In genomic region chr7:92835140-92835850, GRCh38 we compare ENCODE assay signal across 1 cellular context.
TF ChIP-seq lines count a peak whose summit lies in the region.

No MANE protein-coding gene starts in this region.

TF ChIP-seq in HEK293, 187 proteins besides CTCF, POLR2A, EP300 and RAD21 (continued from another document and continues in another):
- TF ChIP-seq ZSCAN4 (tag by site-specific recombination; IDR thresholded peaks at IDR 0.05) (peak; percentile 39; the same call in 1 of the 2 replicates), ZNF600 (tag by site-specific recombination; IDR thresholded peaks at IDR 0.05) (no peak), ZNF148 (tag by site-specific recombination; IDR thresholded peaks at IDR 0.05; ENCODE audit: borderline replicate concordance) (no peak), ZNF10 (tag by site-specific recombination; IDR thresholded peaks at IDR 0.05) (no peak), ZNF112 (tag by site-specific recombination; IDR thresholded peaks at IDR 0.05) (no peak), PATZ1 (tag by site-specific recombination; IDR thresholded peaks at IDR 0.05) (peak; percentile 78), ZNF155 (tag by site-specific recombination; IDR thresholded peaks at IDR 0.05) (no peak), ZXDB (tag by site-specific recombination; IDR thresholded peaks at IDR 0.05) (peak; percentile 40; the same call in 1 of the 2 replicates), ZNF202 (tag by site-specific recombination; IDR thresholded peaks at IDR 0.05; ENCODE audit: borderline replicate concordance) (no peak), SP2 (tag by site-specific recombination; IDR thresholded peaks at IDR 0.05) (peak; percentile 20; the same call in 1 of the 2 replicates), ZNF184 (tag by site-specific recombination; IDR thresholded peaks at IDR 0.05) (no peak), ZNF701 (tag by site-specific recombination; IDR thresholded peaks at IDR 0.05) (no peak), KLF16 (tag by site-specific recombination; IDR thresholded peaks at IDR 0.05) (no peak), GFI1B (tag by site-specific recombination; IDR thresholded peaks at IDR 0.05) (no peak), ZBTB21 (tag by site-specific recombination; IDR thresholded peaks at IDR 0.05) (no peak), TCF7L2 (IDR thresholded peaks at IDR 0.05; ENCODE audit: borderline replicate concordance, low read depth, low read length) (peak; percentile 96), ZNF48 (tag by site-specific recombination; IDR thresholded peaks at IDR 0.05) (no peak), ZNF362 (tag by site-specific recombination; IDR thresholded peaks at IDR 0.05) (peak; percentile 82), ZNF530 (tag by site-specific recombination; IDR thresholded peaks at IDR 0.05; ENCODE audit: low read depth) (no peak), ZFHX2 (tag by site-specific recombination; conservative IDR thresholded peaks at IDR 0.05) (peak; percentile 62), ZNF660 (tag by site-specific recombination; IDR thresholded peaks at IDR 0.05) (no peak), ZNF23 (tag by site-specific recombination; IDR thresholded peaks at IDR 0.05; ENCODE audit: borderline replicate concordance) (no peak), ZNF37A (tag by site-specific recombination; IDR thresholded peaks at IDR 0.05) (no peak), PRDM4 (tag by site-specific recombination; IDR thresholded peaks at IDR 0.05) (no peak), ZBTB1 (tag by site-specific recombination; IDR thresholded peaks at IDR 0.05) (no peak), KLF1 (tag by site-specific recombination; IDR thresholded peaks at IDR 0.05) (no peak), BCL11B (tag by site-specific recombination; IDR thresholded peaks at IDR 0.05; ENCODE audit: low read depth) (no peak), ZNF146 (tag by site-specific recombination; IDR thresholded peaks at IDR 0.05) (no peak), ZBTB17 (tag by site-specific recombination; IDR thresholded peaks at IDR 0.05) (peak; percentile 91), ZNF404 (tag by site-specific recombination; IDR thresholded peaks at IDR 0.05) (no peak), ZBTB10 (tag by site-specific recombination; IDR thresholded peaks at IDR 0.05) (peak; percentile 35; the same call in 1 of the 2 replicates), GLI4 (tag by site-specific recombination; IDR thresholded peaks at IDR 0.05) (no peak), ZBTB49 (tag by site-specific recombination; IDR thresholded peaks at IDR 0.05; ENCODE audit: low read depth) (no peak), AEBP2 (tag by site-specific recombination; IDR thresholded peaks at IDR 0.05; ENCODE audit: borderline replicate concordance) (no peak), REPIN1 (tag by site-specific recombination; IDR thresholded peaks at IDR 0.05; ENCODE audit: low read depth) (no peak), HIC1 (tag by site-specific recombination; IDR thresholded peaks at IDR 0.05) (no peak), ZNF692 (tag by site-specific recombination; IDR thresholded peaks at IDR 0.05) (no peak), OSR2 (tag by site-specific recombination; IDR thresholded peaks at IDR 0.05) (no peak), KLF9 (tag by site-specific recombination; IDR thresholded peaks at IDR 0.05; ENCODE audit: low read depth) (no peak), IKZF3 (tag by site-specific recombination; IDR thresholded peaks at IDR 0.05) (no peak), ZNF341 (tag by site-specific recombination; IDR thresholded peaks at IDR 0.05; ENCODE audit: low read depth) (peak; percentile 62), SP3 (tag by site-specific recombination; IDR thresholded peaks at IDR 0.05) (no peak), ZNF792 (tag by site-specific recombination; IDR thresholded peaks at IDR 0.05) (no peak), ZNF138 (tag by site-specific recombination; IDR thresholded peaks at IDR 0.05; ENCODE audit: borderline replicate concordance) (no peak), PRDM1 (tag by site-specific recombination; IDR thresholded peaks at IDR 0.05) (peak; percentile 85)
